In the genomic region with DNA sequence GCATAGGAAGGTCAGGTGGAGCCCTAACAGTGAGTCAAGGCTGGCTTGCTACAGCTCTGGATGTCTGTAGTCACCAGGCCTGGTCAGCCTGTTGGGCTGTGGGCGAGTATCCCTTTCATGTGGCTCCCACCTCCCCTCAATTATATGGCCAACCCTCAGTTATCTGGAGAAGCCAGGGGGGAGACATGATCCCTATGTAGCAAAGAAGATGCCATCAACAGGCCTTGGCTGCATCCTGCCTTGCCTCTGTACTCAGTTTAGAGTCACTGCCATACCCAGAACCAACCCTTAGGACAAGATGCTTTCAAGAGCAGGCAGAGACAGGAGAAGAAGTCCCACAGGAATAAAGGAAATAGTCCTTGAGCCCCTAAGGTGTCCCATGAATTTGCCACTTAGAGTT, we compare ENCODE assay signal across 33 cellular contexts.
"Had no signal": no experiment of that assay in that cellular context is flagged by ENCODE, and none has a peak within 500 bp of the region (broad histone marks: within the 10 kb centered on the region; RNA-seq: fewer than 3 reads in every experiment).

No MANE protein-coding gene starts in this region.

- H3K27ac ChIP-seq: brain microvascular endothelial cell, Peyer's patch, VCaP had no signal

- DNase-seq: activated B cell treated with CpG ODN at 0.5 μM for 24 hours; activated CD4-positive, alpha-beta T cell treated with anti-CD3 and anti-CD28 coated beads for 4 hours; activated CD4-positive, alpha-beta T cell treated with anti-CD3 and anti-CD28 coated beads, Interleukin-2, amount 50 U/mL, for 4 hours; activated CD4-positive, CD25-positive, alpha-beta regulatory T cell treated with anti-CD3 and anti-CD28 coated beads, Interleukin-2, amount 50 U/mL, for 72 hours; activated CD8-positive, alpha-beta memory T cell treated with anti-CD3 and anti-CD28 coated beads, Interleukin-2, amount 10 ng/mL, durations not matched to agents 7 days and 5 days; activated effector memory CD4-positive, alpha-beta T cell treated with anti-CD3 and anti-CD28 coated beads, Interleukin-2, amount 50 U/mL, for 16 hours; activated naive CD4-positive, alpha-beta T cell; activated naive CD4-positive, alpha-beta T cell treated with anti-CD3 and anti-CD28 coated beads, Interleukin-2, amount 50 U/mL, for 16 hours; activated naive CD8-positive, alpha-beta T cell treated with anti-CD3 and anti-CD28 coated beads for 36 hours; activated T-cell treated with anti-CD3 and anti-CD28 coated beads, Interleukin-2, amount 50 U/mL, for 72 hours; amniotic stem cell; aorta; brain microvascular endothelial cell; central memory CD4-positive, alpha-beta T cell; Kasumi-1; KG1; MG63; NCI-H1048; NCI-H1105 treated with DMSO at 0.1 percent for 48 hours; NCI-H1436; NCI-H1694; NCI-H1930; NCI-H2081 treated with DMSO at 0.1 percent for 48 hours; NCI-H345; NCI-H524 treated with DMSO at 0.1 percent for 48 hours; PC-3; Peyer's patch; RPMI8226; SIG-M5 had no signal

- H3K27me3 Mint-ChIP-seq: activated T-helper 17 cell treated with anti-CD3 and anti-CD28 coated beads, Interleukin-2, amount 50 U/mL, for 72 hours; T-cell had no signal

- H3K4me1 ChIP-seq: Peyer's patch had no signal

- H3K4me1 Mint-ChIP-seq: activated B cell treated with CpG ODN at 0.5 μM for 24 hours; activated naive CD8-positive, alpha-beta T cell treated with anti-CD3 and anti-CD28 coated beads for 36 hours had no signal

- H3K4me3 ChIP-seq: MG63, Peyer's patch had no signal

- ATAC-seq: activated CD8-positive, alpha-beta memory T cell treated with anti-CD3 and anti-CD28 coated beads, Interleukin-2, amount 10 ng/mL, durations not matched to agents 7 days and 5 days; PC-3; SK-N-SH treated with all-trans-retinoic acid at 6 μM for 48 hours had no signal

- H3K9me3 ChIP-seq: MG63, Peyer's patch had no signal

- H3K4me3 Mint-ChIP-seq: activated B cell treated with CpG ODN at 0.5 μM for 24 hours; activated CD8-positive, alpha-beta memory T cell treated with anti-CD3 and anti-CD28 coated beads, Interleukin-2, amount 10 ng/mL, durations not matched to agents 7 days and 5 days; activated naive CD8-positive, alpha-beta T cell treated with anti-CD3 and anti-CD28 coated beads for 36 hours; activated T-cell treated with anti-CD3 and anti-CD28 coated beads, Interleukin-2, amount 50 U/mL, for 72 hours; activated T-helper 17 cell treated with anti-CD3 and anti-CD28 coated beads, Interleukin-2, amount 50 U/mL, for 72 hours; T-cell had no signal

- H3K9me3 Mint-ChIP-seq: activated B cell treated with CpG ODN at 0.5 μM for 24 hours; activated naive CD8-positive, alpha-beta T cell treated with anti-CD3 and anti-CD28 coated beads for 36 hours; activated T-cell treated with anti-CD3 and anti-CD28 coated beads, Interleukin-2, amount 50 U/mL, for 72 hours; activated T-helper 17 cell treated with anti-CD3 and anti-CD28 coated beads, Interleukin-2, amount 50 U/mL, for 72 hours had no signal

- H3K27me3 ChIP-seq: brain microvascular endothelial cell, MG63, Peyer's patch had no signal

- H3K27ac Mint-ChIP-seq: activated B cell treated with CpG ODN at 0.5 μM for 24 hours; activated CD8-positive, alpha-beta memory T cell treated with anti-CD3 and anti-CD28 coated beads, Interleukin-2, amount 10 ng/mL, durations not matched to agents 7 days and 5 days; activated naive CD8-positive, alpha-beta T cell treated with anti-CD3 and anti-CD28 coated beads for 36 hours; activated T-cell treated with anti-CD3 and anti-CD28 coated beads, Interleukin-2, amount 50 U/mL, for 72 hours; activated T-helper 17 cell treated with anti-CD3 and anti-CD28 coated beads, Interleukin-2, amount 50 U/mL, for 72 hours; T-cell had no signal

- H3K36me3 ChIP-seq: brain microvascular endothelial cell, MG63, Peyer's patch had no signal

- H3K36me3 Mint-ChIP-seq: activated CD8-positive, alpha-beta memory T cell treated with anti-CD3 and anti-CD28 coated beads, Interleukin-2, amount 10 ng/mL, durations not matched to agents 7 days and 5 days; activated naive CD8-positive, alpha-beta T cell treated with anti-CD3 and anti-CD28 coated beads for 36 hours; T-cell had no signal
